8 cellular contexts compared by ENCODE assay signal in the genomic region with DNA sequence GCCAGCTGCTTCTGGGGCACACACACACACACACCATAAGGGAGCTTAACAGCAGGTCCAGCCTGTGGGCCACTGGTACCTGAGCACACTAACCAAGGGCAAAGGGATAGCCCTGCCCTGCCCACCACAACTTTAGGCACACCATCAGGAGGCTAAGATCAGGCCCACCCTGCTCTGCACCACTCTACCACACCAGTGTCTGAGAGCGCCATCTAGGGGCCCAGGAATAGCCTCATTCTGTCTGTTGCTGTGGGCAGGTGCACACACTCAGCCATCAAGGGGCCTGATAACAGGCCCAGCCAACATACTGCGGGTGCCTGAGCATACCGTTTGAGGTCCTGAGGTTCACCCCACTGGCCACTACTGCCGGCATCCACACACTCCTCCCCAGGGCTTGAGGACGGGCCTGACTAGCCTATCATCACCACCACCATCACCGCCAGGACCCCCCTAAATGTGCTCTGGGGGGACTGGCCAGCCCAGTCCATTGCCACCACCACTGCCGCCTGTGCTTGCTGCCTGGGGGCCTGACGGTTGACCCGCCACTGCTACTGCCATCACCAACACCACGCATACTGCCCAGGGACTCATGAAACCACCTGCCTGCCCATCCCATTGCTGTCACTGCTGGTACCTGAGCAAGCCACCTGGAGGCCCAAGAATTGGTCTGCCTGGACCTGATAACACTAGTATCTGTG.
DNase-seq lines count a peak whose midpoint lies in the region; ATAC-seq and TF ChIP-seq lines count a peak whose summit lies in the region.

No MANE protein-coding gene starts in this region.

- peak; percentile 26 for DNase-seq in EL
- DNase-seq in activated CD4-positive, alpha-beta T cell treated with anti-CD3 and anti-CD28 coated beads, Interleukin-2, amount 50 U/mL, for 4 hours: peak; percentile 59 to 60
- DNase-seq in fibroblast of pulmonary artery (ENCODE audit: low read depth): peak; percentile 10
- peak; percentile 21 to 41 (median 26) for DNase-seq in stimulated activated CD4-positive, alpha-beta T cell treated with anti-CD3 and anti-CD28 coated beads, TNF-alpha, amount 100 ng/mL, for 4 hours (ENCODE audit: low read depth in 3 of 3)
- no peak for DNase-seq in NCI-H345 (lab: John Stamatoyannopoulos, UW)
- no peak for DNase-seq in HuH-7.5 (ENCODE audit: low spot score)
- no peak for DNase-seq in NCI-H226

- H3K4me3 ChIP-seq in fibroblast of pulmonary artery (replicated peaks; ENCODE audit: low read depth, low read length): no peak overlapping the region

- TF ChIP-seq CTCF in fibroblast of pulmonary artery (IDR thresholded peaks at IDR 0.05; ENCODE audit: low read length, missing control alignments): peak; percentile 29

- ATAC-seq in HG03378 (IDR thresholded peaks at IDR 0.05; ENCODE audit: unreplicated experiment): peak; percentile 59

Comparison
In these comparisons a context has a peak if more than half of its experiments do, and no peak if none do; other contexts are left out.
1. DNase-seq: peak in EL (single experiment), activated CD4-positive, alpha-beta T cell treated with anti-CD3 and anti-CD28 coated beads, Interleukin-2, amount 50 U/mL, for 4 hours (2 of 2), fibroblast of pulmonary artery (single experiment) and stimulated activated CD4-positive, alpha-beta T cell treated with anti-CD3 and anti-CD28 coated beads, TNF-alpha, amount 100 ng/mL, for 4 hours (3 of 3); none in NCI-H345 (single experiment), HuH-7.5 (single experiment) and NCI-H226 (single experiment).